Comparison of ENCODE assay signal across 7 cellular contexts in genomic region chr3:28151608-28152228, GRCh38.
DNase-seq lines count a peak whose midpoint lies in the region; ATAC-seq and TF ChIP-seq lines count a peak whose summit lies in the region.

No MANE protein-coding gene starts in this region.

- H3K4me2 ChIP-seq in OCI-LY3 (ENCODE audit: low read length) (peak overlapping the region; percentile 50), GM23338 (no peak overlapping the region)

- no peak overlapping the region for H3K9ac ChIP-seq in OCI-LY3 (ENCODE audit: low read length)

- H3K27ac Mint-ChIP-seq in progenitor cell of endocrine pancreas (no peak overlapping the region), GM23338 (no peak overlapping the region)

- no peaks in the 10 kb centered on the region for H3K27me3 ChIP-seq in OCI-LY3 (ENCODE audit: low read depth, low read length)
- H3K27me3 ChIP-seq in GM23338 (ENCODE audit: insufficient read depth) = no peaks in the 10 kb centered on the region

- H3K4me3 ChIP-seq in OCI-LY3 (ENCODE audit: low read length) = peak overlapping the region; percentile 32; the same call in 1 of the 2 replicates
- no peak overlapping the region for H3K4me3 ChIP-seq in GM23338

- H3K4me3 Mint-ChIP-seq in progenitor cell of endocrine pancreas (ENCODE audit: low read depth) (no peak overlapping the region), GM23338 (no peak overlapping the region)

- no peaks in the 10 kb centered on the region for H3K4me1 Mint-ChIP-seq in progenitor cell of endocrine pancreas (ENCODE audit: low read depth)
- no peaks in the 10 kb centered on the region for H3K4me1 Mint-ChIP-seq in GM23338

- H3K36me3 Mint-ChIP-seq in progenitor cell of endocrine pancreas (ENCODE audit: insufficient read depth) (no peaks in the 10 kb centered on the region), GM23338 (ENCODE audit: low read depth) (no peaks in the 10 kb centered on the region; the same call in 2 of the 3 replicates)

- peaks cover 10% of the 10 kb centered on the region for H3K4me1 ChIP-seq in OCI-LY3 (ENCODE audit: low read length)
- H3K4me1 ChIP-seq in GM23338 (ENCODE audit: insufficient read depth) = no peaks in the 10 kb centered on the region

- H3K27ac ChIP-seq in OCI-LY3 (ENCODE audit: low read length) = 0 out of 2 replicates have a peak overlapping the region, but pooled peaks have one; percentile 7
- no peak overlapping the region for H3K27ac ChIP-seq in GM23338 (ENCODE audit: low read depth)

- DNase-seq in retina (peak; percentile 10), HK-2 (ENCODE audit: unreplicated experiment) (no peak), progenitor cell of endocrine pancreas (ENCODE audit: low spot score, unreplicated experiment) (no peak), GM23338 (ENCODE audit: low spot score) (no peak)

- TF ChIP-seq CTCF in OCI-LY3 (IDR thresholded peaks at IDR 0.05; ENCODE audit: low read depth, low read length) (no peak), progenitor cell of endocrine pancreas (IDR thresholded peaks at IDR 0.05; ENCODE audit: unreplicated experiment) (no peak), GM23338 (conservative IDR thresholded peaks at IDR 0.05; ENCODE audit: low read depth in 2 of 2) (no peak)

- H3F3A ChIP-seq in GM23338 (replicated peaks; ENCODE audit: low read depth) = no peaks in the 10 kb centered on the region

- H3K9me3 ChIP-seq in OCI-LY3 (ENCODE audit: insufficient read depth, low read length) = no peaks in the 10 kb centered on the region

- H3K9me3 Mint-ChIP-seq in progenitor cell of endocrine pancreas (ENCODE audit: low read depth) (peaks cover 8% of the 10 kb centered on the region), GM23338 (peaks cover 8% of the 10 kb centered on the region; the same call in 2 of the 3 replicates)

- H2AFZ ChIP-seq in OCI-LY3 (ENCODE audit: low read depth, low read length) = peak overlapping the region; percentile 81
- H2AFZ ChIP-seq in GM23338 = no peak overlapping the region

- H3K36me3 ChIP-seq in OCI-LY3 (replicated peaks; ENCODE audit: low read depth, low read length) (no peaks in the 10 kb centered on the region), GM23338 (ENCODE audit: insufficient read depth) (no peaks in the 10 kb centered on the region)

- H3K79me2 ChIP-seq in OCI-LY3 (ENCODE audit: low read length) = no peaks in the 10 kb centered on the region
- H3K79me2 ChIP-seq in GM23338 (replicated peaks; ENCODE audit: insufficient read depth) = no peaks in the 10 kb centered on the region

- no peaks in the 10 kb centered on the region for H3K27me3 Mint-ChIP-seq in progenitor cell of endocrine pancreas
- H3K27me3 Mint-ChIP-seq in GM23338 (ENCODE audit: insufficient read depth, low read depth, poor library complexity) = peaks cover 2% of the 10 kb centered on the region

- no peaks in the 10 kb centered on the region for H4K20me1 ChIP-seq in OCI-LY3 (ENCODE audit: insufficient read depth, low read length)
- H4K20me1 ChIP-seq in GM23338 (replicated peaks; ENCODE audit: insufficient read depth) = no peaks in the 10 kb centered on the region

- H3K9me2 ChIP-seq in GM23338 (ENCODE audit: insufficient read depth) = no peaks in the 10 kb centered on the region

- peak; percentile 86 for ATAC-seq in GM18909 (IDR thresholded peaks at IDR 0.05; ENCODE audit: poor library complexity, unreplicated experiment)
- peak; percentile 85 for ATAC-seq in HG02571 (IDR thresholded peaks at IDR 0.05; ENCODE audit: unreplicated experiment)
- ATAC-seq in GM23338 = no peak

TF ChIP-seq in GM23338, 12 proteins besides CTCF, POLR2A, EP300 and RAD21 (continues in another document):
- TF ChIP-seq EZH2phosphoT487 (IDR thresholded peaks at IDR 0.05; ENCODE audit: unreplicated experiment) (no peak), JUNB (IDR thresholded peaks at IDR 0.05; ENCODE audit: unreplicated experiment) (no peak), ZNF331 (CRISPR knock-in tag; IDR thresholded peaks at IDR 0.05; ENCODE audit: low read depth) (no peak), ETS1 (IDR thresholded peaks at IDR 0.05) (no peak), ZNF114 (CRISPR knock-in tag; IDR thresholded peaks at IDR 0.05) (no peak), POLR2AphosphoS5 (IDR thresholded peaks at IDR 0.05; ENCODE audit: low read depth) (no peak), STAT1 (IDR thresholded peaks at IDR 0.05; ENCODE audit: unreplicated experiment) (no peak), ZNF462 (CRISPR knock-in tag; IDR thresholded peaks at IDR 0.05) (no peak), EZH2 (IDR thresholded peaks at IDR 0.05; ENCODE audit: low read depth, unreplicated experiment) (no peak), NANOG (IDR thresholded peaks at IDR 0.05; ENCODE audit: borderline replicate concordance) (no peak), CREB1 (CRISPR knock-in tag; IDR thresholded peaks at IDR 0.05; ENCODE audit: low read depth) (no peak)
